In genomic region chr7:107605223-107605815, GRCh38 we compare ENCODE assay signal across 22 cellular contexts. TPM values are rescaled to one million over a fixed set of nuclear protein-coding genes. Genes with fewer than 3 reads are reported as not detected.
A peak's percentile ranks its signal among the peaks of the same experiment; 100 is the strongest.
DNase-seq lines count a peak whose midpoint lies in the region; ATAC-seq, FAIRE-seq and TF ChIP-seq lines count a peak whose summit lies in the region.
"Had no signal": no experiment of that assay in that cellular context is flagged by ENCODE, and none has a peak within 500 bp of the region (broad histone marks: within the 10 kb centered on the region; RNA-seq: fewer than 3 reads in every experiment).

No MANE protein-coding gene starts in this region.

- H3K9ac ChIP-seq in astrocyte (ENCODE audit: low read length), result no peak overlapping the region
- H3K9ac ChIP-seq: BLaER1, GM23248 had no signal

- no peak overlapping the region for H3K27ac Mint-ChIP-seq in astrocyte (ENCODE audit: unreplicated experiment)
- H3K27ac Mint-ChIP-seq in glutamatergic neuron (ENCODE audit: unreplicated experiment), result peak overlapping the region; percentile 69
- no peak overlapping the region for H3K27ac Mint-ChIP-seq in activated naive CD8-positive, alpha-beta T cell treated with anti-CD3 and anti-CD28 coated beads, Interleukin-2, amount 50 U/mL, for 24 hours
- H3K27ac Mint-ChIP-seq: CD4-positive, alpha-beta T cell had no signal

- TF ChIP-seq EP300 in esophagus muscularis mucosa (IDR thresholded peaks at IDR 0.05), result no peak

- ATAC-seq in activated naive CD8-positive, alpha-beta T cell treated with anti-CD3 and anti-CD28 coated beads, Interleukin-2, amount 50 U/mL, for 24 hours, result no peak
- ATAC-seq: SK-N-SH treated with all-trans-retinoic acid at 6 μM for 48 hours had no signal

- no peaks in the 10 kb centered on the region for H3K27me3 Mint-ChIP-seq in astrocyte (ENCODE audit: low read depth, unreplicated experiment)
- H3K27me3 Mint-ChIP-seq in glutamatergic neuron (ENCODE audit: unreplicated experiment), result no peaks in the 10 kb centered on the region
- no peaks in the 10 kb centered on the region for H3K27me3 Mint-ChIP-seq in activated naive CD8-positive, alpha-beta T cell treated with anti-CD3 and anti-CD28 coated beads, Interleukin-2, amount 50 U/mL, for 24 hours
- H3K27me3 Mint-ChIP-seq: CD4-positive, alpha-beta T cell had no signal

- TF ChIP-seq CTCF in astrocyte (IDR thresholded peaks at IDR 0.05; ENCODE audit: insufficient read depth, low read depth, low read length) (no peak), glutamatergic neuron (IDR thresholded peaks at IDR 0.05; ENCODE audit: partially characterized antibody, unreplicated experiment) (no peak), esophagus muscularis mucosa (IDR thresholded peaks at IDR 0.05) (no peak)

- peak; percentile 65 for FAIRE-seq in astrocyte (lab: Jason Lieb, UNC)
- FAIRE-seq: GM18507 had no signal

- TF ChIP-seq POLR2A in esophagus muscularis mucosa (IDR thresholded peaks at IDR 0.05; ENCODE audit: low read depth), result no peak

- no peaks in the 10 kb centered on the region for H3K9me3 Mint-ChIP-seq in astrocyte (ENCODE audit: unreplicated experiment)
- no peaks in the 10 kb centered on the region for H3K9me3 Mint-ChIP-seq in glutamatergic neuron (ENCODE audit: unreplicated experiment)
- H3K9me3 Mint-ChIP-seq in activated naive CD8-positive, alpha-beta T cell treated with anti-CD3 and anti-CD28 coated beads, Interleukin-2, amount 50 U/mL, for 24 hours, result no peaks in the 10 kb centered on the region
- H3K9me3 Mint-ChIP-seq: CD4-positive, alpha-beta T cell had no signal

- intact Hi-C loops in esophagus muscularis mucosa (cut with DNase I), result no loop called here

- no peaks in the 10 kb centered on the region for H3K79me2 ChIP-seq in astrocyte (ENCODE audit: insufficient read depth, low read length)

- H3K4me1 ChIP-seq in astrocyte (ENCODE audit: insufficient read depth, low read length) (no peaks in the 10 kb centered on the region), esophagus muscularis mucosa (peaks cover 7 to 11% (median 9%) of the 10 kb centered on the region in 4 donors)
- H3K4me1 ChIP-seq: BLaER1, HAP-1, Peyer's patch had no signal

- H3K36me3 Mint-ChIP-seq in astrocyte (ENCODE audit: low read depth, unreplicated experiment) (peaks cover 5% of the 10 kb centered on the region), glutamatergic neuron (ENCODE audit: unreplicated experiment) (no peaks in the 10 kb centered on the region)
- H3K36me3 Mint-ChIP-seq in activated naive CD8-positive, alpha-beta T cell treated with anti-CD3 and anti-CD28 coated beads, Interleukin-2, amount 50 U/mL, for 24 hours (ENCODE audit: low read depth), result peaks cover under 1% of the 10 kb centered on the region

- 96% methylated on average over 3 of the region's 3 CpGs for WGBS in esophagus muscularis mucosa

- H3K4me1 Mint-ChIP-seq in astrocyte (ENCODE audit: low read depth, unreplicated experiment) (no peaks in the 10 kb centered on the region), glutamatergic neuron (ENCODE audit: low read depth, unreplicated experiment) (peaks cover 17% of the 10 kb centered on the region)
- H3K4me1 Mint-ChIP-seq in activated naive CD8-positive, alpha-beta T cell treated with anti-CD3 and anti-CD28 coated beads, Interleukin-2, amount 50 U/mL, for 24 hours, result no peaks in the 10 kb centered on the region

- peak; percentile 18 for DNase-seq in NCI-H1694 treated with DMSO at 0.1 percent for 48 hours (lab: John Stamatoyannopoulos, UW)
- DNase-seq in NCI-H1694 (lab: John Stamatoyannopoulos, UW), result no peak
- peak; percentile 56 for DNase-seq in DMS 273 (lab: John Stamatoyannopoulos, UW; ENCODE audit: unreplicated experiment)
- DNase-seq in astrocyte (ENCODE audit: low read depth), result no peak
- DNase-seq in glutamatergic neuron, result no peak
- no peak for DNase-seq in activated naive CD8-positive, alpha-beta T cell treated with anti-CD3 and anti-CD28 coated beads, Interleukin-2, amount 50 U/mL, for 24 hours
- DNase-seq in esophagus muscularis mucosa (ENCODE audit: extremely low spot score), result no peak
- DNase-seq in NCI-H446 treated with DMSO at 0.1 percent for 48 hours (lab: John Stamatoyannopoulos, UW), result no peak
- DNase-seq: ACHN; CD4-positive, alpha-beta T cell; COR-L47; GM23248; NCI-H1105 treated with DMSO at 0.1 percent for 48 hours; NCI-H2081 treated with DMSO at 0.1 percent for 48 hours; NCI-H510A treated with DMSO at 0.1 percent for 48 hours; NCI-H748 treated with DMSO at 0.1 percent for 48 hours; Peyer's patch had no signal

- H3K27me3 ChIP-seq in astrocyte (ENCODE audit: insufficient read depth, low read length) (no peaks in the 10 kb centered on the region), esophagus muscularis mucosa (no peaks in the 10 kb centered on the region)
- H3K27me3 ChIP-seq: BLaER1, Peyer's patch had no signal

- no peak overlapping the region for H3K4me3 Mint-ChIP-seq in astrocyte (ENCODE audit: unreplicated experiment)
- H3K4me3 Mint-ChIP-seq in glutamatergic neuron (ENCODE audit: unreplicated experiment), result no peak overlapping the region
- no peak overlapping the region for H3K4me3 Mint-ChIP-seq in activated naive CD8-positive, alpha-beta T cell treated with anti-CD3 and anti-CD28 coated beads, Interleukin-2, amount 50 U/mL, for 24 hours
- H3K4me3 Mint-ChIP-seq: CD4-positive, alpha-beta T cell had no signal

- no peaks in the 10 kb centered on the region for H3K9me3 ChIP-seq in astrocyte (ENCODE audit: insufficient read depth, low read depth, low read length)
- H3K9me3 ChIP-seq in esophagus muscularis mucosa, result no peaks in the 10 kb centered on the region
- H3K9me3 ChIP-seq: BLaER1, HAP-1, Peyer's patch had no signal

- no peak overlapping the region for H3K4me2 ChIP-seq in astrocyte (ENCODE audit: low read length)
- H3K4me2 ChIP-seq: BLaER1 had no signal

- no peak overlapping the region for H3K4me3 ChIP-seq in astrocyte (ENCODE audit: insufficient read depth, low read depth, low read length)
- no peak overlapping the region for H3K4me3 ChIP-seq in esophagus muscularis mucosa
- H3K4me3 ChIP-seq: BLaER1, GM23248, HAP-1, Peyer's patch had no signal

- no peaks in the 10 kb centered on the region for H4K20me1 ChIP-seq in astrocyte (ENCODE audit: insufficient read depth, low read length)
- H4K20me1 ChIP-seq: BLaER1 had no signal

- H2AFZ ChIP-seq in astrocyte (ENCODE audit: low read depth, low read length), result no peak overlapping the region
- H2AFZ ChIP-seq: GM23248 had no signal

- H3K36me3 ChIP-seq in astrocyte (ENCODE audit: insufficient read depth, low read length) (peaks cover 24% of the 10 kb centered on the region), esophagus muscularis mucosa (peaks cover 11 to 50% (median 30%) of the 10 kb centered on the region in 4 donors)
- H3K36me3 ChIP-seq: BLaER1, HAP-1 had no signal

- H3K27ac ChIP-seq in astrocyte (ENCODE audit: low read depth, low read length), result no peak overlapping the region
- no peak overlapping the region for H3K27ac ChIP-seq in esophagus muscularis mucosa (replicated peaks in 1 of 4)
- H3K27ac ChIP-seq: 22Rv1, BLaER1, GM23248, Peyer's patch had no signal

RNA-seq across cellular contexts. Expression of gene BCAP29, which starts 25.3 kb away (rescaled TPM):
- total RNA-seq in astrocyte (48.0 and 54.9 TPM in 2 replicates), glutamatergic neuron (ENCODE audit: unreplicated experiment) (30.1 TPM), esophagus muscularis mucosa (100 to 1,000 TPM in 2 of 4 donors, 10 to 100 TPM in 2; 89.8 to 116 (median 107) TPM)

RNA-seq across cellular contexts. Expression of gene DUS4L, which starts 41.5 kb away (rescaled TPM):
- 6.3 and 6.7 TPM in 2 replicates for total RNA-seq in astrocyte
- total RNA-seq in glutamatergic neuron (ENCODE audit: unreplicated experiment), result 11.5 TPM
- total RNA-seq in esophagus muscularis mucosa, result 1 to 10 TPM; 3.6 to 7.5 (median 6.6) TPM

RNA-seq across cellular contexts. Expression of gene COG5, which starts 41.6 kb away (rescaled TPM):
- 53.4 and 57.1 TPM in 2 replicates for total RNA-seq in astrocyte
- total RNA-seq in glutamatergic neuron (ENCODE audit: unreplicated experiment), result 29.5 TPM
- 10 to 100 TPM; 20.3 to 33.4 (median 24.9) TPM for total RNA-seq in esophagus muscularis mucosa

RNA-seq across cellular contexts. Expression of gene SLC26A4, which starts 55.3 kb away (rescaled TPM):
- total RNA-seq in astrocyte (0.57 and 0.91 TPM in 2 replicates), glutamatergic neuron (ENCODE audit: unreplicated experiment) (0.34 TPM), esophagus muscularis mucosa (1 to 10 TPM in 1 of 4 donors, under 1 TPM in 3; 0.17 to 1.2 (median 0.46) TPM)
- total RNA-seq: CD4-positive, alpha-beta T cell had no signal

Comparison
In these comparisons a context has a peak if more than half of its experiments do, and no peak if none do; other contexts are left out.
1. DNase-seq: peak in NCI-H1694 treated with DMSO at 0.1 percent for 48 hours (single experiment) and DMS 273 (single experiment); none in NCI-H1694 (single experiment), astrocyte (single experiment), glutamatergic neuron (single experiment), activated naive CD8-positive, alpha-beta T cell treated with anti-CD3 and anti-CD28 coated beads, Interleukin-2, amount 50 U/mL, for 24 hours (single experiment), esophagus muscularis mucosa (single experiment) and NCI-H446 treated with DMSO at 0.1 percent for 48 hours (single experiment).